8 cellular contexts compared by ENCODE assay signal in genomic region chr3:46845397-46845859, GRCh38. TPM values are rescaled to one million over a fixed set of nuclear protein-coding genes. Genes with fewer than 3 reads are reported as not detected.
DNase-seq lines count a peak whose midpoint lies in the region; ATAC-seq and TF ChIP-seq lines count a peak whose summit lies in the region.

No MANE protein-coding gene starts in this region.

- TF ChIP-seq CTCF in GM20000 (IDR thresholded peaks at IDR 0.05; ENCODE audit: extremely low read depth, missing control alignments): no peak
- TF ChIP-seq CTCF in mammary epithelial cell (conservative IDR thresholded peaks at IDR 0.05 in 1 of 2, IDR thresholded peaks at IDR 0.05 in 1 of 2; ENCODE audit: extremely low read depth in 1 of 2, insufficient read depth in 1 of 2, low read depth in 1 of 2, low read length in 2 of 2): no peak
- TF ChIP-seq CTCF in kidney epithelial cell (IDR thresholded peaks at IDR 0.05; ENCODE audit: insufficient read depth, low read length, poor library complexity, severe bottlenecking): no peak

- no peak for DNase-seq in CD4-positive, CD25-positive, alpha-beta regulatory T cell
- DNase-seq in GM20000 (ENCODE audit: low spot score) (peak; percentile 72), mammary epithelial cell (peak; percentile 7), kidney epithelial cell (ENCODE audit: low read depth) (no peak), activated gamma-delta T cell (lab: John Stamatoyannopoulos, UW) (no peak)
- no peak for DNase-seq in stimulated activated CD4-positive, alpha-beta T cell treated with anti-CD3 and anti-CD28 coated beads, Interleukin-12 subunit alpha, Interleukin-12 subunit beta, amount 100 ng/mL, for 4 hours

- no peak for ATAC-seq in CD4-positive, CD25-positive, alpha-beta regulatory T cell (ENCODE audit: low read depth in 2 of 2)
- peak; percentile 73 for ATAC-seq in stimulated activated memory B cell treated with anti-CD40 and anti-IgM and Interleukin-4, amounts not matched to agents 10 μg/mL and 1 μg/mL and 100 μg/mL, for 72 hours

- H3K9me3 ChIP-seq in CD4-positive, CD25-positive, alpha-beta regulatory T cell (ENCODE audit: control insufficient read depth in 2 of 2, low read length in 2 of 2): peaks cover 13 to 14% of the 10 kb centered on the region in 2 experiments
- H3K9me3 ChIP-seq in KOPT-K1 (ENCODE audit: insufficient read depth, low read length, poor library complexity, severe bottlenecking) (peaks cover 19% of the 10 kb centered on the region), mammary epithelial cell (replicated peaks; ENCODE audit: insufficient read depth, low read length) (peaks cover 7% of the 10 kb centered on the region)

- intact Hi-C loops in mammary epithelial cell (cut with micrococcal nuclease): no loop called here

- H3K27me3 ChIP-seq in CD4-positive, CD25-positive, alpha-beta regulatory T cell (ENCODE audit: control insufficient read depth, insufficient read depth, low read length): no peaks in the 10 kb centered on the region
- H3K27me3 ChIP-seq in mammary epithelial cell (ENCODE audit: insufficient read depth, low read length): no peaks in the 10 kb centered on the region
- peaks cover 3% of the 10 kb centered on the region for H3K27me3 ChIP-seq in kidney epithelial cell (ENCODE audit: control insufficient read depth, insufficient read depth, low read length)

- H3K36me3 Mint-ChIP-seq in CD4-positive, CD25-positive, alpha-beta regulatory T cell: no peaks in the 10 kb centered on the region
- peaks cover 10% of the 10 kb centered on the region for H3K36me3 Mint-ChIP-seq in stimulated activated memory B cell treated with anti-CD40 and anti-IgM and Interleukin-4, amounts not matched to agents 10 μg/mL and 1 μg/mL and 100 μg/mL, for 72 hours

- no peak overlapping the region for H3K4me3 ChIP-seq in CD4-positive, CD25-positive, alpha-beta regulatory T cell (ENCODE audit: low read depth, low read length)
- peak overlapping the region in 2 of 3 experiments; percentile 34 to 48 for H3K4me3 ChIP-seq in mammary epithelial cell (replicated peaks in 1 of 3; ENCODE audit: insufficient read depth in 1 of 3, low read depth in 2 of 3, low read length in 3 of 3)
- peak overlapping the region; percentile 43 for H3K4me3 ChIP-seq in kidney epithelial cell (ENCODE audit: low read depth, low read length)

- peak overlapping the region in 2 of 3 donors; percentile 43 to 67 for H3K27ac Mint-ChIP-seq in CD4-positive, CD25-positive, alpha-beta regulatory T cell
- peak overlapping the region; percentile 93 for H3K27ac Mint-ChIP-seq in stimulated activated memory B cell treated with anti-CD40 and anti-IgM and Interleukin-4, amounts not matched to agents 10 μg/mL and 1 μg/mL and 100 μg/mL, for 72 hours

- no peaks in the 10 kb centered on the region for H3K79me2 ChIP-seq in mammary epithelial cell (ENCODE audit: insufficient read depth, low read length)

- peak overlapping the region; percentile 88 for H3K4me2 ChIP-seq in mammary epithelial cell (ENCODE audit: insufficient read depth, low read depth, low read length)

- CTCF ChIA-PET in mammary epithelial cell (lab: Charles Lee; ENCODE audit: low non-redundant PET): no interaction called here

- in situ Hi-C loops in mammary epithelial cell (cut with MboI; ENCODE audit: low sequenced_read_pairs in 2 of 2): no loop called here

- no peak overlapping the region for H3K9ac ChIP-seq in mammary epithelial cell (ENCODE audit: insufficient read depth, low read length)

- H3K27ac ChIP-seq in CD4-positive, CD25-positive, alpha-beta regulatory T cell (ENCODE audit: insufficient read depth, low read length, poor library complexity, severe bottlenecking): no peak overlapping the region
- H3K27ac ChIP-seq in KOPT-K1 (ENCODE audit: low read depth, low read length, poor library complexity, severe bottlenecking): peak overlapping the region; percentile 55
- H3K27ac ChIP-seq in mammary epithelial cell (ENCODE audit: insufficient read depth, low read depth, low read length): no peak overlapping the region

- peaks cover 21% of the 10 kb centered on the region for H3K27me3 Mint-ChIP-seq in CD4-positive, CD25-positive, alpha-beta regulatory T cell
- H3K27me3 Mint-ChIP-seq in stimulated activated memory B cell treated with anti-CD40 and anti-IgM and Interleukin-4, amounts not matched to agents 10 μg/mL and 1 μg/mL and 100 μg/mL, for 72 hours: no peaks in the 10 kb centered on the region

- peaks cover 0 to 27% (median 5%) of the 10 kb centered on the region in 7 donors for H3K9me3 Mint-ChIP-seq in CD4-positive, CD25-positive, alpha-beta regulatory T cell
- H3K9me3 Mint-ChIP-seq in stimulated activated memory B cell treated with anti-CD40 and anti-IgM and Interleukin-4, amounts not matched to agents 10 μg/mL and 1 μg/mL and 100 μg/mL, for 72 hours: peaks cover 16% of the 10 kb centered on the region

- 16% methylated on average over 11 of the region's 23 CpGs for WGBS in mammary epithelial cell (ENCODE audit: low coverage, missing lambda C conversion rate)

- BruUV-seq in mammary epithelial cell (replicated peaks; lab: Mats Ljungman, UMichigan): no TSS peak

- H2AFZ ChIP-seq in mammary epithelial cell (ENCODE audit: low read depth, low read length): peak overlapping the region; percentile 98

- H3K4me1 ChIP-seq in CD4-positive, CD25-positive, alpha-beta regulatory T cell (ENCODE audit: control insufficient read depth, insufficient read depth, low read length, poor library complexity, severe bottlenecking): peaks cover 13% of the 10 kb centered on the region
- peaks cover 14% of the 10 kb centered on the region for H3K4me1 ChIP-seq in mammary epithelial cell (ENCODE audit: insufficient read depth, low read length)

- no peaks in the 10 kb centered on the region for H4K20me1 ChIP-seq in mammary epithelial cell (ENCODE audit: insufficient read depth, low read length)

- H3K4me1 Mint-ChIP-seq in CD4-positive, CD25-positive, alpha-beta regulatory T cell: peaks cover 0 to 13% (median 2%) of the 10 kb centered on the region in 4 donors
- H3K4me1 Mint-ChIP-seq in stimulated activated memory B cell treated with anti-CD40 and anti-IgM and Interleukin-4, amounts not matched to agents 10 μg/mL and 1 μg/mL and 100 μg/mL, for 72 hours: peaks cover 11% of the 10 kb centered on the region

- H3K36me3 ChIP-seq in CD4-positive, CD25-positive, alpha-beta regulatory T cell (ENCODE audit: control insufficient read depth, insufficient read depth, low read length): no peaks in the 10 kb centered on the region
- H3K36me3 ChIP-seq in KOPT-K1 (ENCODE audit: insufficient read depth, low read length) (no peaks in the 10 kb centered on the region), mammary epithelial cell (ENCODE audit: insufficient read depth, low read length) (no peaks in the 10 kb centered on the region), kidney epithelial cell (ENCODE audit: control insufficient read depth, insufficient read depth, low read length) (no peaks in the 10 kb centered on the region)

- dilution Hi-C loops in mammary epithelial cell (cut with HindIII; ENCODE audit: low sequenced_read_pairs): loop anchor here (25.0 kb wide), 1 partner anchor 158 kb away; the partner anchor contains the start of gene ALS2CL

- H3K4me3 Mint-ChIP-seq in CD4-positive, CD25-positive, alpha-beta regulatory T cell: peak overlapping the region; percentile 26 to 86 (median 82)
- H3K4me3 Mint-ChIP-seq in stimulated activated memory B cell treated with anti-CD40 and anti-IgM and Interleukin-4, amounts not matched to agents 10 μg/mL and 1 μg/mL and 100 μg/mL, for 72 hours: peak overlapping the region; percentile 82

RNA-seq across cellular contexts. Expression of gene MYL3, which starts 17.8 kb away (rescaled TPM):
- total RNA-seq in CD4-positive, CD25-positive, alpha-beta regulatory T cell: not detected
- not detected for polyA plus RNA-seq in CD4-positive, CD25-positive, alpha-beta regulatory T cell
- total RNA-seq in mammary epithelial cell (not detected), kidney epithelial cell (0.54 and 2.7 TPM in 2 replicates)
- not detected for polyA plus RNA-seq in mammary epithelial cell
- not detected for polyA minus RNA-seq in mammary epithelial cell

RNA-seq across cellular contexts. Expression of gene PTH1R, which starts 32.1 kb away (rescaled TPM):
- total RNA-seq in CD4-positive, CD25-positive, alpha-beta regulatory T cell: not detected
- not detected for polyA plus RNA-seq in CD4-positive, CD25-positive, alpha-beta regulatory T cell
- total RNA-seq in mammary epithelial cell (under 1 TPM in 1 of 2 donors, not detected in 1; 0.33 TPM), kidney epithelial cell (1.7 and 2.1 TPM in 2 replicates)
- polyA plus RNA-seq in mammary epithelial cell: not detected
- not detected for polyA minus RNA-seq in mammary epithelial cell

Comparison
In these comparisons a context has a peak if more than half of its experiments do, and no peak if none do; other contexts are left out.
1. DNase-seq: peak in GM20000 (single experiment) and mammary epithelial cell (single experiment); none in CD4-positive, CD25-positive, alpha-beta regulatory T cell (0 of 3), kidney epithelial cell (single experiment), stimulated activated CD4-positive, alpha-beta T cell treated with anti-CD3 and anti-CD28 coated beads, Interleukin-12 subunit alpha, Interleukin-12 subunit beta, amount 100 ng/mL, for 4 hours (single experiment) and activated gamma-delta T cell (single experiment).